ENCODE assay signal across 33 cellular contexts in genomic region chr15:39347453-39347852, GRCh38.
"Had no signal": no experiment of that assay in that cellular context is flagged by ENCODE, and none has a peak within 500 bp of the region (broad histone marks: within the 10 kb centered on the region; RNA-seq: fewer than 3 reads in every experiment).

No MANE protein-coding gene starts in this region.

- H3K79me2 ChIP-seq: parathyroid adenoma had no signal

- H3K36me3 ChIP-seq: neutrophil, ovary, spleen, suprapubic skin, tibial artery, transverse colon, upper lobe of right lung, uterus had no signal

- H3K27me3 Mint-ChIP-seq: naive thymus-derived CD8-positive, alpha-beta T cell; stimulated activated memory B cell treated with anti-CD40 and anti-IgM and Interleukin-4, amounts not matched to agents 10 μg/mL and 1 μg/mL and 100 μg/mL, for 72 hours; stimulated activated naive CD8-positive, alpha-beta T cell treated with anti-CD3 and anti-CD28 coated beads, Interleukin-15, amount 100 ng/mL, for 72 hours had no signal

- H3K36me3 Mint-ChIP-seq: natural killer cell treated with Interleukin-12 subunit alpha and Interleukin-12 subunit beta and Interleukin-15 and Interleukin-18, amount 100 ng/mL, for 72 hours; stimulated activated memory B cell treated with anti-CD40 and anti-IgM and Interleukin-4, amounts not matched to agents 10 μg/mL and 1 μg/mL and 100 μg/mL, for 72 hours; type B pancreatic cell had no signal

- ATAC-seq: naive thymus-derived CD8-positive, alpha-beta T cell; natural killer cell treated with Interleukin-12 subunit alpha and Interleukin-12 subunit beta and Interleukin-15 and Interleukin-18, amount 100 ng/mL, for 72 hours; psoas muscle; right cardiac atrium; sciatic nerve; stimulated activated memory B cell treated with anti-CD40 and anti-IgM and Interleukin-4, amounts not matched to agents 10 μg/mL and 1 μg/mL and 100 μg/mL, for 72 hours; stimulated activated naive CD8-positive, alpha-beta T cell treated with anti-CD3 and anti-CD28 coated beads, Interleukin-15, amount 100 ng/mL, for 72 hours; stimulated activated naive CD8-positive, alpha-beta T cell treated with anti-CD3 and anti-CD28 coated beads, Interleukin-15, Interleukin-2, amounts not matched to agents 100 U/mL and 50 U/mL, for 24 hours; upper lobe of right lung had no signal

- H3K9ac ChIP-seq: parathyroid adenoma had no signal

- H3K4me3 ChIP-seq: ovary, psoas muscle, skin epidermis, smooth muscle cell, spleen, suprapubic skin, testis, tibial artery, transverse colon, upper lobe of right lung, uterus had no signal

- H3K4me3 Mint-ChIP-seq: naive thymus-derived CD8-positive, alpha-beta T cell; natural killer cell treated with Interleukin-12 subunit alpha and Interleukin-12 subunit beta and Interleukin-15 and Interleukin-18, amount 100 ng/mL, for 72 hours; nephron progenitor cell; neural crest cell; stimulated activated memory B cell treated with anti-CD40 and anti-IgM and Interleukin-4, amounts not matched to agents 10 μg/mL and 1 μg/mL and 100 μg/mL, for 72 hours; stimulated activated naive CD8-positive, alpha-beta T cell treated with anti-CD3 and anti-CD28 coated beads, Interleukin-15, amount 100 ng/mL, for 72 hours; type B pancreatic cell had no signal

- H3K27ac ChIP-seq: neutrophil, ovary, parathyroid adenoma, psoas muscle, skin epidermis, spleen, suprapubic skin, testis, tibial artery, transverse colon, upper lobe of right lung, uterus had no signal

- H3K27ac Mint-ChIP-seq: naive thymus-derived CD8-positive, alpha-beta T cell; natural killer cell treated with Interleukin-12 subunit alpha and Interleukin-12 subunit beta and Interleukin-15 and Interleukin-18, amount 100 ng/mL, for 72 hours; nephron progenitor cell; progenitor cell of endocrine pancreas; stimulated activated memory B cell treated with anti-CD40 and anti-IgM and Interleukin-4, amounts not matched to agents 10 μg/mL and 1 μg/mL and 100 μg/mL, for 72 hours; stimulated activated naive CD8-positive, alpha-beta T cell treated with anti-CD3 and anti-CD28 coated beads, Interleukin-15, amount 100 ng/mL, for 72 hours; type B pancreatic cell had no signal

- H3K4me1 Mint-ChIP-seq: naive thymus-derived CD8-positive, alpha-beta T cell; stimulated activated memory B cell treated with anti-CD40 and anti-IgM and Interleukin-4, amounts not matched to agents 10 μg/mL and 1 μg/mL and 100 μg/mL, for 72 hours; stimulated activated naive CD8-positive, alpha-beta T cell treated with anti-CD3 and anti-CD28 coated beads, Interleukin-15, amount 100 ng/mL, for 72 hours had no signal

- H3K27me3 ChIP-seq: neutrophil, ovary, spleen, suprapubic skin, testis, tibial artery, transverse colon, upper lobe of right lung, uterus had no signal

- H2AFZ ChIP-seq: parathyroid adenoma had no signal

- H3K9me3 ChIP-seq: neutrophil, ovary, suprapubic skin, testis, upper lobe of right lung, uterus had no signal

- H3K9me3 Mint-ChIP-seq: stimulated activated memory B cell treated with anti-CD40 and anti-IgM and Interleukin-4, amounts not matched to agents 10 μg/mL and 1 μg/mL and 100 μg/mL, for 72 hours; stimulated activated naive CD8-positive, alpha-beta T cell treated with anti-CD3 and anti-CD28 coated beads, Interleukin-15, amount 100 ng/mL, for 72 hours had no signal

- DNase-seq: naive thymus-derived CD8-positive, alpha-beta T cell; nephron progenitor cell; nucleus accumbens; ovary; posterior cingulate gyrus; psoas muscle; right cardiac atrium; spleen; stimulated activated CD4-positive, alpha-beta T cell treated with anti-CD3 and anti-CD28 coated beads, Interleukin-12 subunit alpha, Interleukin-12 subunit beta, amount 100 ng/mL, for 4 hours; stimulated activated CD4-positive, alpha-beta T cell treated with anti-CD3 and anti-CD28 coated beads, Interleukin-1b, Interleukin-23, amount 100 ng/mL, for 48 hours; stimulated activated CD4-positive, alpha-beta T cell treated with anti-CD3 and anti-CD28 coated beads, Interleukin-4, amount 100 ng/mL, for 1 hour; stimulated activated CD4-positive, alpha-beta T cell treated with anti-CD3 and anti-CD28 coated beads, Interleukin-4, amount 100 ng/mL, for 4 hours; stimulated activated CD8-positive, alpha-beta memory T cell treated with anti-CD3 and anti-CD28 coated beads, Interleukin-4, amount 100 ng/mL, for 48 hours; stimulated activated naive CD4-positive, alpha-beta T cell; stimulated activated naive CD8-positive, alpha-beta T cell treated with anti-CD3 and anti-CD28 coated beads, Interleukin-15, amount 100 ng/mL, for 72 hours; stimulated activated naive CD8-positive, alpha-beta T cell treated with anti-CD3 and anti-CD28 coated beads, Interleukin-15, Interleukin-2, amounts not matched to agents 100 U/mL and 50 U/mL, for 24 hours; substantia nigra; testis; tibial artery; transverse colon; upper lobe of right lung; uterus had no signal

- H3K4me1 ChIP-seq: parathyroid adenoma, psoas muscle, spleen, suprapubic skin, testis, tibial artery, transverse colon, upper lobe of right lung, uterus had no signal

- H3K4me2 ChIP-seq: smooth muscle cell had no signal
